In genomic region chr1:178496410-178497135, GRCh38 we compare ENCODE assay signal across 27 cellular contexts. TPM values are rescaled to one million over a fixed set of nuclear protein-coding genes. Genes with fewer than 3 reads are reported as not detected.
DNase-seq lines count a peak whose midpoint lies in the region; ATAC-seq, FAIRE-seq and TF ChIP-seq lines count a peak whose summit lies in the region.
"Had no signal": no experiment of that assay in that cellular context is flagged by ENCODE, and none has a peak within 500 bp of the region (broad histone marks: within the 10 kb centered on the region; RNA-seq: fewer than 3 reads in every experiment).

Gene CLEC20A, minus strand, starts transcription at chr1:178496964. Its CDS starts 25 bp downstream, at chr1:178496939.

- no peaks in the 10 kb centered on the region for H3K9me3 ChIP-seq in endodermal cell (ENCODE audit: control insufficient read depth, low read length)
- no peaks in the 10 kb centered on the region for H3K9me3 ChIP-seq in osteoblast (ENCODE audit: low read depth, low read length)
- no peaks in the 10 kb centered on the region for H3K9me3 ChIP-seq in mammary epithelial cell (replicated peaks; ENCODE audit: insufficient read depth, low read length)
- H3K9me3 ChIP-seq: MG63 had no signal

- peak within 1 kb of the TSS; percentile 25 for H3K27ac Mint-ChIP-seq in activated T-cell treated with anti-CD3 and anti-CD28 coated beads, Interleukin-2, amount 50 U/mL, for 72 hours
- H3K27ac Mint-ChIP-seq in endodermal cell: peak within 1 kb of the TSS; percentile 59
- H3K27ac Mint-ChIP-seq: CD8-positive, alpha-beta T cell had no signal

- BruUV-seq in mammary epithelial cell (replicated peaks; lab: Mats Ljungman, UMichigan): no TSS peak

- in situ Hi-C loops in mammary epithelial cell (cut with MboI; ENCODE audit: low sequenced_read_pairs in 2 of 2): no loop called here

- no peak for FAIRE-seq in D721Med (lab: Jason Lieb, UNC)
- FAIRE-seq: K562 had no signal

- H3K9me3 Mint-ChIP-seq in activated T-cell treated with anti-CD3 and anti-CD28 coated beads, Interleukin-2, amount 50 U/mL, for 72 hours: no peaks in the 10 kb centered on the region
- no peaks in the 10 kb centered on the region for H3K9me3 Mint-ChIP-seq in endodermal cell
- H3K9me3 Mint-ChIP-seq: CD8-positive, alpha-beta T cell had no signal

- no peak for ATAC-seq in activated T-cell treated with anti-CD3 and anti-CD28 coated beads, Interleukin-2, amount 50 U/mL, for 72 hours (replicated peaks in 1 of 2)
- ATAC-seq: CD8-positive, alpha-beta T cell; K562; PC-3 had no signal

- H3K9ac ChIP-seq in endodermal cell (ENCODE audit: extremely low read depth, low read length, poor library complexity, severe bottlenecking): no peak within 1 kb of the TSS
- no peak within 1 kb of the TSS for H3K9ac ChIP-seq in mammary epithelial cell (ENCODE audit: insufficient read depth, low read length)

- dilution Hi-C loops in mammary epithelial cell (cut with HindIII; ENCODE audit: low sequenced_read_pairs): loop anchor here (5.0 kb wide), 1 partner anchor 89 kb away; no protein-coding TSS in a partner anchor

- H3K27ac ChIP-seq in endodermal cell (ENCODE audit: low read depth, low read length) (no peak within 1 kb of the TSS), osteoblast (ENCODE audit: low read depth, low read length) (no peak within 1 kb of the TSS), mammary epithelial cell (ENCODE audit: insufficient read depth, low read depth, low read length) (no peak within 1 kb of the TSS)
- H3K27ac ChIP-seq: 22Rv1 had no signal

- H3K27me3 Mint-ChIP-seq in activated T-cell treated with anti-CD3 and anti-CD28 coated beads, Interleukin-2, amount 50 U/mL, for 72 hours (ENCODE audit: low read depth): no peaks in the 10 kb centered on the region
- peaks cover 5% of the 10 kb centered on the region for H3K27me3 Mint-ChIP-seq in endodermal cell (ENCODE audit: insufficient read depth)

- H3K4me2 ChIP-seq in osteoblast (ENCODE audit: insufficient read depth, low read length): no peak within 1 kb of the TSS
- no peak within 1 kb of the TSS for H3K4me2 ChIP-seq in mammary epithelial cell (ENCODE audit: insufficient read depth, low read depth, low read length)

- H2AFZ ChIP-seq in osteoblast (ENCODE audit: low read length) (no peak within 1 kb of the TSS), mammary epithelial cell (ENCODE audit: low read depth, low read length) (no peak within 1 kb of the TSS)

- WGBS in endodermal cell (ENCODE audit: insufficient coverage in 1 of 2, insufficient read length in 1 of 2), 2 experiments: 93 to 94% methylated on average over 17 to 26 of the region's 26 CpGs
- 94% methylated on average over 12 of the region's 26 CpGs for WGBS in mammary epithelial cell (ENCODE audit: low coverage, missing lambda C conversion rate)

- CTCF ChIA-PET in mammary epithelial cell (lab: Charles Lee; ENCODE audit: low non-redundant PET): no interaction called here

- no peak within 1 kb of the TSS for H3K4me3 Mint-ChIP-seq in activated T-cell treated with anti-CD3 and anti-CD28 coated beads, Interleukin-2, amount 50 U/mL, for 72 hours
- no peak within 1 kb of the TSS for H3K4me3 Mint-ChIP-seq in endodermal cell
- H3K4me3 Mint-ChIP-seq: CD8-positive, alpha-beta T cell had no signal

- no peaks in the 10 kb centered on the region for H3K4me1 Mint-ChIP-seq in activated T-cell treated with anti-CD3 and anti-CD28 coated beads, Interleukin-2, amount 50 U/mL, for 72 hours (ENCODE audit: low read depth)
- peaks cover 32% of the 10 kb centered on the region for H3K4me1 Mint-ChIP-seq in endodermal cell

- H3K79me2 ChIP-seq in osteoblast (ENCODE audit: insufficient read depth, low read length) (no peaks in the 10 kb centered on the region), mammary epithelial cell (ENCODE audit: insufficient read depth, low read length) (no peaks in the 10 kb centered on the region)

- H3K4me3 ChIP-seq in endodermal cell (ENCODE audit: low read length) (no peak within 1 kb of the TSS), osteoblast (ENCODE audit: insufficient read depth, low read length) (no peak within 1 kb of the TSS), mammary epithelial cell (replicated peaks in 1 of 3; ENCODE audit: insufficient read depth in 1 of 3, low read depth in 2 of 3, low read length in 3 of 3) (no peak within 1 kb of the TSS)
- H3K4me3 ChIP-seq: K562, MG63 had no signal

- H4K20me1 ChIP-seq in osteoblast (ENCODE audit: insufficient read depth, low read length) (no peaks in the 10 kb centered on the region), mammary epithelial cell (ENCODE audit: insufficient read depth, low read length) (no peaks in the 10 kb centered on the region)

- H3K36me3 ChIP-seq in endodermal cell (ENCODE audit: control insufficient read depth, insufficient read depth, low read length): no peaks in the 10 kb centered on the region
- no peaks in the 10 kb centered on the region for H3K36me3 ChIP-seq in osteoblast (ENCODE audit: insufficient read depth, low read length)
- H3K36me3 ChIP-seq in mammary epithelial cell (ENCODE audit: insufficient read depth, low read length): no peaks in the 10 kb centered on the region
- H3K36me3 ChIP-seq: MG63 had no signal

- TF ChIP-seq CTCF in D721Med (IDR thresholded peaks at IDR 0.05; ENCODE audit: insufficient read depth, missing control alignments) (no peak), endodermal cell (conservative IDR thresholded peaks at IDR 0.05) (no peak), osteoblast (IDR thresholded peaks at IDR 0.05; ENCODE audit: extremely low read depth, low read depth, low read length) (no peak), mammary epithelial cell (conservative IDR thresholded peaks at IDR 0.05 in 1 of 2, IDR thresholded peaks at IDR 0.05 in 1 of 2; ENCODE audit: extremely low read depth in 1 of 2, insufficient read depth in 1 of 2, low read depth in 1 of 2, low read length in 2 of 2) (no peak)

- H3K4me1 ChIP-seq in endodermal cell (ENCODE audit: control insufficient read depth, insufficient read depth, low read length) (peaks cover 4% of the 10 kb centered on the region), osteoblast (ENCODE audit: insufficient read depth, low read length) (peaks cover 3% of the 10 kb centered on the region), mammary epithelial cell (ENCODE audit: insufficient read depth, low read length) (no peaks in the 10 kb centered on the region)

- no peaks in the 10 kb centered on the region for H3K36me3 Mint-ChIP-seq in activated T-cell treated with anti-CD3 and anti-CD28 coated beads, Interleukin-2, amount 50 U/mL, for 72 hours (ENCODE audit: insufficient read depth in 2 of 2)
- H3K36me3 Mint-ChIP-seq in endodermal cell (ENCODE audit: low read depth): no peaks in the 10 kb centered on the region
- H3K36me3 Mint-ChIP-seq: CD8-positive, alpha-beta T cell had no signal

- no peak for DNase-seq in activated T-cell treated with anti-CD3 and anti-CD28 coated beads, Interleukin-2, amount 50 U/mL, for 72 hours
- no peak for DNase-seq in activated T-cell treated with anti-CD3 and anti-CD28 coated beads, Interleukin-2, amount 50 U/mL, for 1 hour
- DNase-seq in D721Med (ENCODE audit: insufficient read length, low spot score): peak; percentile 11
- peak; percentile 44 for DNase-seq in endodermal cell
- DNase-seq in osteoblast (ENCODE audit: insufficient read length, low spot score, missing footprints): peak; percentile 58
- DNase-seq in T-helper 1 cell: no peak
- DNase-seq in D341Med (ENCODE audit: low spot score): no peak
- no peak for DNase-seq in mammary epithelial cell
- DNase-seq: ACHN; C1 segment of cervical spinal cord; CD8-positive, alpha-beta T cell; EL; GF-D8; MG63; NCI-H1048; NCI-H1417 treated with DMSO at 0.1 percent for 48 hours; NCI-H187 treated with DMSO at 0.1 percent for 48 hours; NCI-H2107; NCI-H446 treated with DMSO at 0.1 percent for 48 hours; NCI-H526 treated with DMSO at 0.1 percent for 48 hours; PC-3; Right ventricle myocardium superior had no signal

- H3K27me3 ChIP-seq in endodermal cell (ENCODE audit: control insufficient read depth, insufficient read depth, low read length, poor library complexity, severe bottlenecking): no peaks in the 10 kb centered on the region
- no peaks in the 10 kb centered on the region for H3K27me3 ChIP-seq in osteoblast (ENCODE audit: insufficient read depth, low read length)
- H3K27me3 ChIP-seq in mammary epithelial cell (ENCODE audit: insufficient read depth, low read length): no peaks in the 10 kb centered on the region
- H3K27me3 ChIP-seq: MG63 had no signal

- intact Hi-C loops in mammary epithelial cell (cut with micrococcal nuclease): no loop called here

RNA-seq across cellular contexts. Expression of gene CLEC20A, which starts in this region (rescaled TPM):
- total RNA-seq in activated T-cell treated with anti-CD3 and anti-CD28 coated beads, Interleukin-2, amount 50 U/mL, for 72 hours: not detected
- 1 to 10 TPM in 1 of 2 donors, under 1 TPM in 1; 0.33 to 1.5 TPM for total RNA-seq in endodermal cell
- not detected for polyA plus RNA-seq in endodermal cell (2013, experiment 1 of 2)
- not detected for polyA plus RNA-seq in endodermal cell (2013, experiment 2 of 2)
- total RNA-seq in osteoblast: under 0.01 TPM in 1 of 2 replicates, not detected in the other
- total RNA-seq in mammary epithelial cell: not detected
- polyA plus RNA-seq in mammary epithelial cell: not detected
- polyA minus RNA-seq in mammary epithelial cell: not detected
- total RNA-seq: CD8-positive, alpha-beta T cell; H4; K562; LHCN-M2; PC-3; Right ventricle myocardium superior; RPMI7951 had no signal
- polyA plus RNA-seq: K562 had no signal

Comparison
In these comparisons a context has a peak if more than half of its experiments do, and no peak if none do; other contexts are left out.
1. Peak in DNase-seq in osteoblast; RNA of the gene not detected or under 1 TPM.
2. DNase-seq: peak in D721Med (single experiment) and endodermal cell (single experiment); none in activated T-cell treated with anti-CD3 and anti-CD28 coated beads, Interleukin-2, amount 50 U/mL, for 72 hours (0 of 2), activated T-cell treated with anti-CD3 and anti-CD28 coated beads, Interleukin-2, amount 50 U/mL, for 1 hour (single experiment), T-helper 1 cell (0 of 5), D341Med (single experiment) and mammary epithelial cell (single experiment).